In genomic region chr13:31162151-31163008, GRCh38 we compare ENCODE assay signal across 8 cellular contexts. TPM values are rescaled to one million over a fixed set of nuclear protein-coding genes. Genes with fewer than 3 reads are reported as not detected.
DNase-seq lines count a peak whose midpoint lies in the region; ATAC-seq and TF ChIP-seq lines count a peak whose summit lies in the region.

No MANE protein-coding gene starts in this region.

- H3K9me3 ChIP-seq in ovary (no peaks in the 10 kb centered on the region), tibial artery (no peaks in the 10 kb centered on the region)

- ATAC-seq in HG02642 (IDR thresholded peaks at IDR 0.05; ENCODE audit: poor library complexity, unreplicated experiment) (peak; percentile 84), Right ventricle myocardium superior (ENCODE audit: poor library complexity) (peak; percentile 97)

- H3K4me1 ChIP-seq in ovary (ENCODE audit: insufficient read depth), result peaks cover 2% of the 10 kb centered on the region
- peaks cover 0 to 26% (median 14%) of the 10 kb centered on the region in 4 donors for H3K4me1 ChIP-seq in tibial artery

- no peaks in the 10 kb centered on the region for H3K27me3 ChIP-seq in ovary
- H3K27me3 ChIP-seq in tibial artery, result no peaks in the 10 kb centered on the region

- DNase-seq in GM12864 (ENCODE audit: low read depth) (peak; percentile 97), NCI-H1105 (lab: John Stamatoyannopoulos, UW) (peak; percentile 87), SKM-1 (lab: John Stamatoyannopoulos, UW; ENCODE audit: unreplicated experiment) (peak; percentile 92), Right ventricle myocardium superior (peak; percentile 97), ovary (peak; percentile 94 to 96 (median 95)), tibial artery (peak; percentile 97)
- peak; percentile 90 for DNase-seq in activated naive CD8-positive, alpha-beta T cell treated with anti-CD3 and anti-CD28 coated beads, Interleukin-2, amount 50 U/mL, for 16 hours (ENCODE audit: low read depth, low spot score)

- TF ChIP-seq EP300 in ovary (IDR thresholded peaks at IDR 0.05), result no peak

- 0% methylated on average over 32 to 34 of the region's 34 CpGs for WGBS in ovary, 3 donors

- H3K27ac ChIP-seq in ovary (peak overlapping the region; percentile 59 to 100), tibial artery (peak overlapping the region; percentile 77 to 82)

- TF ChIP-seq CTCF in GM12864 (IDR thresholded peaks at IDR 0.05; ENCODE audit: low read depth, low read length, missing control alignments), result no peak
- no peak for TF ChIP-seq CTCF in ovary (IDR thresholded peaks at IDR 0.05)
- no peak for TF ChIP-seq CTCF in tibial artery (IDR thresholded peaks at IDR 0.05)

- H3K36me3 ChIP-seq in ovary, result no peaks in the 10 kb centered on the region
- peaks cover 0 to 6% (median 3%) of the 10 kb centered on the region in 3 donors for H3K36me3 ChIP-seq in tibial artery

- H3K4me3 ChIP-seq in GM12864 (ENCODE audit: low read depth, low read length) (peak overlapping the region; percentile 58), ovary (peak overlapping the region; percentile 65), tibial artery (peak overlapping the region; percentile 71 to 84)

- TF ChIP-seq POLR2A in ovary (IDR thresholded peaks at IDR 0.05), result peak; percentile 52

- intact Hi-C loops in Right ventricle myocardium superior (cut with DNase I) (no loop called here), ovary (cut with DNase I) (no loop called here), tibial artery (cut with DNase I; ENCODE audit: low total_unique reads) (loop anchor here (2.0 kb wide), 1 partner anchor 38 kb away; no protein-coding TSS in a partner anchor)

RNA-seq across cellular contexts. Expression of gene HSPH1, which starts 0.7 kb away (rescaled TPM):
- total RNA-seq in Right ventricle myocardium superior (76.1 TPM), ovary (10 to 100 TPM; 21.7 to 93.2 (median 55.8) TPM)
- 10 to 100 TPM; 16.0 to 46.6 TPM for polyA plus RNA-seq in ovary

RNA-seq across cellular contexts. Expression of gene B3GLCT, which starts 37.4 kb away (rescaled TPM):
- total RNA-seq in Right ventricle myocardium superior (14.6 TPM), ovary (10 to 100 TPM in 1 of 7 donors, 1 to 10 TPM in 6; 5.9 to 10.8 (median 7.9) TPM)
- 1 to 10 TPM; 4.1 to 8.9 TPM for polyA plus RNA-seq in ovary

Comparison
In these comparisons a context has a peak if more than half of its experiments do, and no peak if none do; other contexts are left out.
1. Peak in every context shown above with its lines: DNase-seq, ATAC-seq, H3K4me3 ChIP-seq and H3K27ac ChIP-seq.